Comparison of ENCODE assay signal across 10 cellular contexts in genomic region chrX:46577116-46578005, GRCh38. TPM values are rescaled to one million over a fixed set of nuclear protein-coding genes. Genes with fewer than 3 reads are reported as not detected.
A peak's percentile ranks its signal among the peaks of the same experiment; 100 is the strongest.
DNase-seq lines count a peak whose midpoint lies in the region; ATAC-seq, FAIRE-seq and TF ChIP-seq lines count a peak whose summit lies in the region.
"Had no signal": no experiment of that assay in that cellular context is flagged by ENCODE, and none has a peak within 500 bp of the region (broad histone marks: within the 10 kb centered on the region; RNA-seq: fewer than 3 reads in every experiment).

No MANE protein-coding gene starts in this region.

- in situ Hi-C loops in IMR-90 (cut with MboI; ENCODE audit: low sequenced_read_pairs) = no loop called here

- no peak for TF ChIP-seq POLR2A in IMR-90 (IDR thresholded peaks at IDR 0.05; ENCODE audit: low read depth, low read length)

- H2AFZ ChIP-seq in IMR-90 (replicated peaks; ENCODE audit: low read length, poor library complexity) = no peak overlapping the region

- H3K14ac ChIP-seq in IMR-90 (replicated peaks; ENCODE audit: low read depth, low read length) = no peak overlapping the region

- H3K36me3 ChIP-seq in IMR-90 (ENCODE audit: control insufficient read depth, insufficient read depth, low read length) (no peaks in the 10 kb centered on the region), skeletal muscle satellite cell (ENCODE audit: insufficient read depth, low read length) (no peaks in the 10 kb centered on the region), SJCRH30 (no peaks in the 10 kb centered on the region)
- H3K36me3 ChIP-seq: gastroesophageal sphincter had no signal

- H3K18ac ChIP-seq in IMR-90 (ENCODE audit: low read depth, low read length) = no peak overlapping the region

- H3K9ac ChIP-seq in IMR-90 (ENCODE audit: low read depth, low read length) (no peak overlapping the region), skeletal muscle satellite cell (ENCODE audit: low read depth, low read length) (peak overlapping the region; percentile 69)

- H3K56ac ChIP-seq in IMR-90 (ENCODE audit: extremely low read depth, insufficient read depth, low read length) = no peak overlapping the region

- H2AK5ac ChIP-seq in IMR-90 (ENCODE audit: low read depth, low read length) = no peak overlapping the region

- no peak overlapping the region for H3K27ac Mint-ChIP-seq in activated naive CD4-positive, alpha-beta T cell treated with anti-CD3 and anti-CD28 coated beads, Interleukin-2, amount 50 U/mL, for 24 hours
- no peak overlapping the region for H3K27ac Mint-ChIP-seq in activated naive CD4-positive, alpha-beta T cell treated with anti-CD3 and anti-CD28 coated beads, Interleukin-2, amount 50 U/mL, for 72 hours

- peaks cover 2% of the 10 kb centered on the region; the same call in 1 of the 2 replicates for H3K4me1 ChIP-seq in IMR-90 (ENCODE audit: control insufficient read depth, insufficient read depth, low read length)
- peaks cover 23% of the 10 kb centered on the region for H3K4me1 ChIP-seq in skeletal muscle satellite cell (ENCODE audit: control insufficient read depth, insufficient read depth, low read length)
- H3K4me1 ChIP-seq in SJCRH30 = peaks cover under 1% of the 10 kb centered on the region; the same call in 1 of the 2 replicates

- no peaks in the 10 kb centered on the region for H3K27me3 Mint-ChIP-seq in activated naive CD4-positive, alpha-beta T cell treated with anti-CD3 and anti-CD28 coated beads, Interleukin-2, amount 50 U/mL, for 24 hours

- H3K36me3 Mint-ChIP-seq in activated naive CD4-positive, alpha-beta T cell treated with anti-CD3 and anti-CD28 coated beads, Interleukin-2, amount 50 U/mL, for 24 hours = no peaks in the 10 kb centered on the region
- H3K36me3 Mint-ChIP-seq in activated naive CD4-positive, alpha-beta T cell treated with anti-CD3 and anti-CD28 coated beads, Interleukin-2, amount 50 U/mL, for 72 hours = no peaks in the 10 kb centered on the region

- CTCF ChIA-PET in IMR-90 (lab: Yijun Ruan, JAX) = no interaction called here

- H3K4me1 Mint-ChIP-seq in activated naive CD4-positive, alpha-beta T cell treated with anti-CD3 and anti-CD28 coated beads, Interleukin-2, amount 50 U/mL, for 24 hours = peaks cover 39% of the 10 kb centered on the region

- no peak overlapping the region for H3K27ac ChIP-seq in IMR-90 (ENCODE audit: insufficient read depth, low read length)
- H3K27ac ChIP-seq in coronary artery = peak overlapping the region in 1 of 2 donors; percentile 60
- no peak overlapping the region for H3K27ac ChIP-seq in SJCRH30

- H4K91ac ChIP-seq in IMR-90 (ENCODE audit: insufficient read depth, low read depth, low read length) = no peak overlapping the region

- no peak overlapping the region for H2BK20ac ChIP-seq in IMR-90 (ENCODE audit: low read depth, low read length)

- intact Hi-C loops in IMR-90 (cut with micrococcal nuclease) = loop anchor here (5.0 kb wide), 1 partner anchor 220 kb away; no protein-coding TSS in a partner anchor

- H3K9me3 ChIP-seq in IMR-90 (ENCODE audit: control insufficient read depth, insufficient read depth, low read length) = no peaks in the 10 kb centered on the region
- H3K9me3 ChIP-seq in skeletal muscle satellite cell (replicated peaks; ENCODE audit: low read length) = no peaks in the 10 kb centered on the region
- no peaks in the 10 kb centered on the region for H3K9me3 ChIP-seq in SJCRH30 (replicated peaks)
- H3K9me3 ChIP-seq: gastroesophageal sphincter had no signal

- H3K9me3 Mint-ChIP-seq in activated naive CD4-positive, alpha-beta T cell treated with anti-CD3 and anti-CD28 coated beads, Interleukin-2, amount 50 U/mL, for 24 hours = no peaks in the 10 kb centered on the region
- no peaks in the 10 kb centered on the region for H3K9me3 Mint-ChIP-seq in activated naive CD4-positive, alpha-beta T cell treated with anti-CD3 and anti-CD28 coated beads, Interleukin-2, amount 50 U/mL, for 72 hours

- H3K4me3 Mint-ChIP-seq in activated naive CD4-positive, alpha-beta T cell treated with anti-CD3 and anti-CD28 coated beads, Interleukin-2, amount 50 U/mL, for 24 hours = peak overlapping the region; percentile 36

- H2BK15ac ChIP-seq in IMR-90 (ENCODE audit: low read depth, low read length) = no peak overlapping the region

- peaks cover 7 to 37% of the 10 kb centered on the region in 2 experiments; a peak in 2 of 4 replicates for H3K79me1 ChIP-seq in IMR-90 (ENCODE audit: low read depth in 1 of 2, low read length in 2 of 2)

- no peaks in the 10 kb centered on the region for H3K27me3 ChIP-seq in IMR-90 (ENCODE audit: control insufficient read depth, insufficient read depth, low read length)
- H3K27me3 ChIP-seq in skeletal muscle satellite cell (ENCODE audit: control insufficient read depth, insufficient read depth, low read length) = no peaks in the 10 kb centered on the region
- no peaks in the 10 kb centered on the region for H3K27me3 ChIP-seq in SJCRH30

- H3K4me3 ChIP-seq in IMR-90 (ENCODE audit: insufficient read depth, low read depth, low read length) (no peak overlapping the region), coronary artery (peak overlapping the region; percentile 81), skeletal muscle satellite cell (ENCODE audit: low read length) (peak overlapping the region; percentile 41), SJCRH30 (no peak overlapping the region)

- 0 out of 2 replicates have a peak, but pooled peaks cover 3% of the 10 kb centered on the region for H3K9me1 ChIP-seq in IMR-90 (ENCODE audit: insufficient read depth, low read length)

- no peak for TF ChIP-seq RAD21 in IMR-90 (IDR thresholded peaks at IDR 0.05; ENCODE audit: low read length)

- H2AK9ac ChIP-seq in IMR-90 (replicated peaks; ENCODE audit: low read depth, low read length, poor library complexity) = no peak overlapping the region

- no peak for ATAC-seq in activated naive CD4-positive, alpha-beta T cell treated with anti-CD3 and anti-CD28 coated beads, Interleukin-2, amount 50 U/mL, for 72 hours
- ATAC-seq in IMR-90 (ENCODE audit: low read depth) (no peak; the same call in 1 of the 2 replicates), HG03442 (IDR thresholded peaks at IDR 0.05; ENCODE audit: unreplicated experiment) (no peak)

- FAIRE-seq in HTR-8/SVneo (lab: Jason Lieb, UNC) = no peak

- no peak for TF ChIP-seq CTCF in IMR-90 (conservative IDR thresholded peaks at IDR 0.05; ENCODE audit: low read depth, low read length)
- TF ChIP-seq CTCF in coronary artery (IDR thresholded peaks at IDR 0.05) = no peak

- POLR2A ChIA-PET in IMR-90 (lab: Charles Lee; ENCODE audit: unreplicated experiment) = interaction anchor here (0.6 kb wide), 1 partner anchor 48 kb away, joined by 6 read pairs; no protein-coding TSS in a partner anchor

- no peaks in the 10 kb centered on the region for H4K20me1 ChIP-seq in IMR-90 (ENCODE audit: insufficient read depth, low read length)

- H3K23ac ChIP-seq in IMR-90 (ENCODE audit: low read depth, low read length) = no peak overlapping the region

- DNase-seq in activated naive CD4-positive, alpha-beta T cell treated with anti-CD3 and anti-CD28 coated beads, Interleukin-2, amount 50 U/mL, for 72 hours (ENCODE audit: low spot score in 2 of 2) = no peak
- DNase-seq in IMR-90 (peak; percentile 75), coronary artery (ENCODE audit: low spot score) (no peak), HTR-8/SVneo (ENCODE audit: insufficient read length, low spot score) (no peak), SJCRH30 (no peak)
- DNase-seq: NCI-H82 had no signal

- dilution Hi-C loops in IMR-90 (cut with HindIII; ENCODE audit: low sequenced_read_pairs, unreplicated experiment) = no loop called here

- H3K4ac ChIP-seq in IMR-90 (ENCODE audit: low read depth, low read length) = no peak overlapping the region

- no CpG with 5 or more reads among the region's 7 CpGs for WGBS in IMR-90 (ENCODE audit: extremely low coverage in 2 of 2, insufficient read length in 1 of 2), 2 experiments

- no peak overlapping the region for H4K8ac ChIP-seq in IMR-90 (ENCODE audit: low read depth in 2 of 2, low read length in 2 of 2)

- no peak overlapping the region for H3K4me2 ChIP-seq in IMR-90 (ENCODE audit: low read depth, low read length)
- peak overlapping the region; percentile 86 for H3K4me2 ChIP-seq in skeletal muscle satellite cell (ENCODE audit: low read length)

- H2BK120ac ChIP-seq in IMR-90 (ENCODE audit: low read depth, low read length) = no peak overlapping the region

- peak overlapping the region; percentile 2 for H2BK5ac ChIP-seq in IMR-90 (ENCODE audit: low read depth, low read length, poor library complexity, severe bottlenecking)

- BruUV-seq in IMR-90 (replicated peaks; lab: Mats Ljungman, UMichigan) = no TSS peak

- no peak overlapping the region for H4K5ac ChIP-seq in IMR-90 (ENCODE audit: low read depth, low read length)

TF ChIP-seq in IMR-90, 13 proteins besides CTCF, POLR2A, EP300 and RAD21:
- TF ChIP-seq MXI1 (IDR thresholded peaks at IDR 0.05; ENCODE audit: borderline replicate concordance, low read depth, low read length) (no peak), NFE2L2 (IDR thresholded peaks at IDR 0.05; ENCODE audit: low read depth, low read length) (peak; percentile 56)
TF ChIP-seq in IMR-90: peak in this region for 1.

RNA-seq across cellular contexts. Expression of gene CHST7, which starts 3.8 kb away (rescaled TPM):
- 1 to 10 TPM; 1.4 to 2.0 TPM for total RNA-seq in activated naive CD4-positive, alpha-beta T cell treated with anti-CD3 and anti-CD28 coated beads, Interleukin-2, amount 50 U/mL, for 72 hours
- total RNA-seq in IMR-90 (2012; rRNA removed) = 2.9 and 3.3 TPM in 2 replicates
- polyA plus RNA-seq in IMR-90 (2012; rRNA removed) = 4.8 and 5.5 TPM in 2 replicates
- 6.2 and 11.9 TPM in 2 replicates for polyA plus RNA-seq in IMR-90 (2012; cell fraction: cytosol; rRNA removed)
- polyA plus RNA-seq in IMR-90 (2012; cell fraction: nucleus; rRNA removed; ENCODE audit: low replicate concordance) = 1.9 and 6.5 TPM in 2 replicates
- total RNA-seq in skeletal muscle satellite cell (2012; rRNA removed) = 16.2 and 26.4 TPM in 2 replicates
- 3.4 and 3.6 TPM in 2 replicates for total RNA-seq in SJCRH30 (2014; rRNA removed; shearing (Covaris generic))

RNA-seq across cellular contexts. Expression of gene ZNF674, which starts 32.1 kb away (rescaled TPM):
- total RNA-seq in activated naive CD4-positive, alpha-beta T cell treated with anti-CD3 and anti-CD28 coated beads, Interleukin-2, amount 50 U/mL, for 72 hours = 1 to 10 TPM; 2.3 to 3.1 TPM
- total RNA-seq in IMR-90 (2012; rRNA removed) = 6.4 and 13.4 TPM in 2 replicates
- polyA plus RNA-seq in IMR-90 (2012; rRNA removed) = 1.7 and 2.2 TPM in 2 replicates
- polyA plus RNA-seq in IMR-90 (2012; cell fraction: cytosol; rRNA removed) = 1.4 and 2.2 TPM in 2 replicates
- polyA plus RNA-seq in IMR-90 (2012; cell fraction: nucleus; rRNA removed; ENCODE audit: low replicate concordance) = 5.1 and 8.3 TPM in 2 replicates
- total RNA-seq in skeletal muscle satellite cell (2012; rRNA removed) = 2.0 and 2.8 TPM in 2 replicates
- total RNA-seq in SJCRH30 (2014; rRNA removed; shearing (Covaris generic)) = 1.7 and 3.3 TPM in 2 replicates

Comparison
In these comparisons a context has a peak if more than half of its experiments do, and no peak if none do; other contexts are left out.
1. H3K4me3 ChIP-seq: peak in coronary artery (single experiment) and skeletal muscle satellite cell (single experiment); none in IMR-90 (single experiment) and SJCRH30 (single experiment).